ENCODE assay signal across 9 cellular contexts in the genomic region with DNA sequence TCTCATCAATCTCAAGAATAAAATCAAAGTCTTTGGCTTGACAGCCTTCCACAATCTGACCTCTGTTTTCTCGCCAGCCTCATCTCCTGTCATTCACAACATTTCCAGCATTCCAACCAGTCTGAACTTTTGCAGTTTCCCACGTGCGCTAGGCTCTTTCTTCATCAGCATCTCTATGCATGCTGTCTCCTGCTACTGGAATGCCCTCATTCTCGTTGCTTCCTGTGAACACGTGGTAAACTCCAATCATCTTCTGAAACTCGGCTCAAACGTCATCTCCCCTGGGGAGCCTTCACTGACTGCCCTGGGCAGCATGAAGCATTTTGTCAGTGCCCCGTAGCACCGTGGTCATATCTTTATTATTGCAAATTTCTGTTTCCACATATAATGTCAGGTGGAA. TPM values are rescaled to one million over a fixed set of nuclear protein-coding genes. Genes with fewer than 3 reads are reported as not detected.
DNase-seq lines count a peak whose midpoint lies in the region; ATAC-seq and TF ChIP-seq lines count a peak whose summit lies in the region.
"Had no signal": no experiment of that assay in that cellular context is flagged by ENCODE, and none has a peak within 500 bp of the region (broad histone marks: within the 10 kb centered on the region; RNA-seq: fewer than 3 reads in every experiment).

No MANE protein-coding gene starts in this region.

- peak overlapping the region in 1 of 10 donors; percentile 84 for H3K27ac Mint-ChIP-seq in naive thymus-derived CD8-positive, alpha-beta T cell
- no peak overlapping the region for H3K27ac Mint-ChIP-seq in activated CD4-positive, alpha-beta T cell treated with anti-CD3 and anti-CD28 coated beads, Interleukin-2, amount 10 ng/mL, durations not matched to agents 7 days and 5 days

- no peak for TF ChIP-seq POLR2A in lower leg skin (IDR thresholded peaks at IDR 0.05)

- CTCF ChIA-PET in activated CD4-positive, alpha-beta T cell treated with anti-CD3 and anti-CD28 coated beads, Interleukin-2, amount 10 ng/mL, durations not matched to agents 7 days and 5 days (lab: Charles Lee): interaction anchor here (1.1 to 3.9 kb wide), 2 partner anchors 13 to 33 kb away, joined by 3 to 15 read pairs; a partner anchor contains a TSS

- peaks cover 0 to 22% (median 9%) of the 10 kb centered on the region in 4 donors for H3K4me1 ChIP-seq in tibial artery

- peaks cover 14 to 30% (median 25%) of the 10 kb centered on the region in 4 donors for H3K4me1 Mint-ChIP-seq in naive thymus-derived CD8-positive, alpha-beta T cell
- H3K4me1 Mint-ChIP-seq in activated CD4-positive, alpha-beta T cell treated with anti-CD3 and anti-CD28 coated beads, Interleukin-2, amount 10 ng/mL, durations not matched to agents 7 days and 5 days: peaks cover 30% of the 10 kb centered on the region

- DNase-seq in NCI-H2227 treated with DMSO at 0.1 percent for 48 hours (lab: John Stamatoyannopoulos, UW) (peak; percentile 39), epithelial cell of prostate (ENCODE audit: low read depth, low spot score) (no peak), lower leg skin (ENCODE audit: low spot score in 2 of 2) (peak; percentile 66 to 89), tibial artery (peak; percentile 69 to 73), NCI-H187 treated with DMSO at 0.1 percent for 48 hours (lab: John Stamatoyannopoulos, UW) (no peak)
- no peak for DNase-seq in naive thymus-derived CD8-positive, alpha-beta T cell
- no peak for DNase-seq in activated CD4-positive, alpha-beta T cell treated with anti-CD3 and anti-CD28 coated beads, Interleukin-2, amount 10 ng/mL, durations not matched to agents 7 days and 5 days
- DNase-seq: NCI-H146 had no signal

- no peak for ATAC-seq in naive thymus-derived CD8-positive, alpha-beta T cell
- ATAC-seq in GM21576 (IDR thresholded peaks at IDR 0.05; ENCODE audit: unreplicated experiment): no peak

- H3K4me3 Mint-ChIP-seq in naive thymus-derived CD8-positive, alpha-beta T cell: no peak overlapping the region
- H3K4me3 Mint-ChIP-seq in activated CD4-positive, alpha-beta T cell treated with anti-CD3 and anti-CD28 coated beads, Interleukin-2, amount 10 ng/mL, durations not matched to agents 7 days and 5 days: no peak overlapping the region

- intact Hi-C loops in lower leg skin (cut with DNase I; ENCODE audit: low total_unique reads) (no loop called here), tibial artery (cut with DNase I; ENCODE audit: low total_unique reads) (no loop called here)

- H3K4me3 ChIP-seq in lower leg skin (ENCODE audit: low read depth, poor library complexity, severe bottlenecking) (no peak overlapping the region), tibial artery (no peak overlapping the region)

- H3K27me3 Mint-ChIP-seq in naive thymus-derived CD8-positive, alpha-beta T cell: no peaks in the 10 kb centered on the region
- H3K27me3 Mint-ChIP-seq in activated CD4-positive, alpha-beta T cell treated with anti-CD3 and anti-CD28 coated beads, Interleukin-2, amount 10 ng/mL, durations not matched to agents 7 days and 5 days: no peaks in the 10 kb centered on the region

- peaks cover 0 to 26% (median 14%) of the 10 kb centered on the region in 3 donors for H3K36me3 Mint-ChIP-seq in naive thymus-derived CD8-positive, alpha-beta T cell
- peaks cover 33% of the 10 kb centered on the region for H3K36me3 Mint-ChIP-seq in activated CD4-positive, alpha-beta T cell treated with anti-CD3 and anti-CD28 coated beads, Interleukin-2, amount 10 ng/mL, durations not matched to agents 7 days and 5 days (ENCODE audit: low read depth)

- WGBS in lower leg skin, 2 donors: 25 to 26% methylated on average over 9 of the region's 9 CpGs

- TF ChIP-seq CTCF in lower leg skin (IDR thresholded peaks at IDR 0.05) (no peak), tibial artery (IDR thresholded peaks at IDR 0.05) (no peak)

- H3K36me3 ChIP-seq in tibial artery: peaks cover 0 to 13% (median 9%) of the 10 kb centered on the region in 3 donors

- H3K27me3 ChIP-seq in tibial artery: no peaks in the 10 kb centered on the region

- no peaks in the 10 kb centered on the region for H3K9me3 Mint-ChIP-seq in naive thymus-derived CD8-positive, alpha-beta T cell
- peaks cover 5% of the 10 kb centered on the region for H3K9me3 Mint-ChIP-seq in activated CD4-positive, alpha-beta T cell treated with anti-CD3 and anti-CD28 coated beads, Interleukin-2, amount 10 ng/mL, durations not matched to agents 7 days and 5 days

- H3K9me3 ChIP-seq in tibial artery: no peaks in the 10 kb centered on the region

- H3K27ac ChIP-seq in epithelial cell of prostate (peak overlapping the region; percentile 80), tibial artery (peak overlapping the region in 1 of 2 donors; percentile 51)

- POLR2A ChIA-PET in naive thymus-derived CD8-positive, alpha-beta T cell (lab: Charles Lee): no interaction called here
- POLR2A ChIA-PET in activated CD4-positive, alpha-beta T cell treated with anti-CD3 and anti-CD28 coated beads, Interleukin-2, amount 10 ng/mL, durations not matched to agents 7 days and 5 days (lab: Charles Lee): interaction anchor here (0.6 kb wide), 1 partner anchor 42 kb away, joined by 4 read pairs; no protein-coding TSS in a partner anchor

RNA-seq across cellular contexts. Expression of a gene that starts 12.2 kb away (rescaled TPM):
- 10 to 100 TPM; 17.3 to 34.8 (median 25.7) TPM for total RNA-seq in lower leg skin
- 10 to 100 TPM; 44.2 to 47.9 TPM for total RNA-seq in naive thymus-derived CD8-positive, alpha-beta T cell
- polyA plus RNA-seq in naive thymus-derived CD8-positive, alpha-beta T cell: 1 to 10 TPM; 5.9 to 8.2 (median 6.2) TPM
- total RNA-seq in activated CD4-positive, alpha-beta T cell treated with anti-CD3 and anti-CD28 coated beads, Interleukin-2, amount 10 ng/mL, durations not matched to agents 7 days and 5 days: 10 to 100 TPM; 30.2 to 32.6 TPM

Comparison
In these comparisons a context has a peak if more than half of its experiments do, and no peak if none do; other contexts are left out.
1. DNase-seq: peak in NCI-H2227 treated with DMSO at 0.1 percent for 48 hours (single experiment), lower leg skin (2 of 2) and tibial artery (2 of 2); none in epithelial cell of prostate (single experiment), naive thymus-derived CD8-positive, alpha-beta T cell (0 of 10), NCI-H187 treated with DMSO at 0.1 percent for 48 hours (single experiment) and activated CD4-positive, alpha-beta T cell treated with anti-CD3 and anti-CD28 coated beads, Interleukin-2, amount 10 ng/mL, durations not matched to agents 7 days and 5 days (single experiment).